Comparison of ENCODE assay signal across 27 cellular contexts in genomic region chr17:14732211-14732610, GRCh38.
"Had no signal": no experiment of that assay in that cellular context is flagged by ENCODE, and none has a peak within 500 bp of the region (broad histone marks: within the 10 kb centered on the region; RNA-seq: fewer than 3 reads in every experiment).

No MANE protein-coding gene starts in this region.

- H3K9me3 ChIP-seq: SJSA1 had no signal

- ATAC-seq: activated T-cell treated with anti-CD3 and anti-CD28 coated beads, Interleukin-2, amount 50 U/mL, for 4 hours; PC-3; T-cell had no signal

- H3K36me3 ChIP-seq: brain microvascular endothelial cell, cardiac muscle cell, SJSA1 had no signal

- H3K27me3 ChIP-seq: brain microvascular endothelial cell, cardiac muscle cell, SJSA1 had no signal

- H3K4me3 Mint-ChIP-seq: activated CD4-positive, alpha-beta memory T cell treated with anti-CD3 and anti-CD28 coated beads for 36 hours; activated CD4-positive, alpha-beta T cell treated with anti-CD3 and anti-CD28 coated beads, Interleukin-2, amount 10 ng/mL, durations not matched to agents 7 days and 5 days; activated naive CD4-positive, alpha-beta T cell treated with anti-CD3 and anti-CD28 coated beads for 36 hours; activated naive CD8-positive, alpha-beta T cell; activated T-cell treated with anti-CD3 and anti-CD28 coated beads, Interleukin-2, amount 50 U/mL, for 4 hours; T-cell had no signal

- H3K27ac ChIP-seq: brain microvascular endothelial cell, cardiac muscle cell, SJSA1, VCaP had no signal

- H3K27me3 Mint-ChIP-seq: activated CD4-positive, alpha-beta T cell treated with anti-CD3 and anti-CD28 coated beads, Interleukin-2, amount 10 ng/mL, durations not matched to agents 7 days and 5 days; activated naive CD8-positive, alpha-beta T cell had no signal

- H3K36me3 Mint-ChIP-seq: activated CD4-positive, alpha-beta memory T cell treated with anti-CD3 and anti-CD28 coated beads for 36 hours; activated naive CD8-positive, alpha-beta T cell; T-cell had no signal

- H3K4me1 Mint-ChIP-seq: activated CD4-positive, alpha-beta T cell treated with anti-CD3 and anti-CD28 coated beads, Interleukin-2, amount 10 ng/mL, durations not matched to agents 7 days and 5 days; T-cell had no signal

- H3K27ac Mint-ChIP-seq: activated CD4-positive, alpha-beta memory T cell treated with anti-CD3 and anti-CD28 coated beads for 36 hours; activated CD4-positive, alpha-beta T cell treated with anti-CD3 and anti-CD28 coated beads, Interleukin-2, amount 10 ng/mL, durations not matched to agents 7 days and 5 days; activated naive CD4-positive, alpha-beta T cell treated with anti-CD3 and anti-CD28 coated beads for 36 hours; activated naive CD8-positive, alpha-beta T cell; T-cell had no signal

- H3K9me3 Mint-ChIP-seq: activated CD4-positive, alpha-beta memory T cell treated with anti-CD3 and anti-CD28 coated beads for 36 hours; activated CD4-positive, alpha-beta T cell treated with anti-CD3 and anti-CD28 coated beads, Interleukin-2, amount 10 ng/mL, durations not matched to agents 7 days and 5 days; activated naive CD4-positive, alpha-beta T cell treated with anti-CD3 and anti-CD28 coated beads for 36 hours; T-cell had no signal

- DNase-seq: activated CD4-positive, alpha-beta memory T cell treated with anti-CD3 and anti-CD28 coated beads for 36 hours; activated CD4-positive, alpha-beta T cell treated with anti-CD3 and anti-CD28 coated beads, Interleukin-2, amount 10 ng/mL, durations not matched to agents 7 days and 5 days; activated CD4-positive, CD25-positive, alpha-beta regulatory T cell; activated CD8-positive, alpha-beta memory T cell treated with anti-CD3 and anti-CD28 coated beads for 24 hours; activated gamma-delta T cell; activated naive CD4-positive, alpha-beta T cell treated with anti-CD3 and anti-CD28 coated beads for 36 hours; activated T-cell treated with anti-CD3 and anti-CD28 coated beads, Interleukin-2, amount 50 U/mL, for 4 hours; brain microvascular endothelial cell; MM.1S; NCI-H1092 treated with DMSO at 0.1 percent for 48 hours; NCI-H1417 treated with DMSO at 0.1 percent for 48 hours; NCI-H1694; NCI-H2029; NCI-H2107; NCI-H2171 treated with DMSO at 0.1 percent for 48 hours; NCI-H226; NCI-H526; NCI-H774; PC-3; SHP77; T-cell; T-helper 2 cell; T1000 had no signal

- H3K4me3 ChIP-seq: cardiac muscle cell, SJSA1 had no signal
